Comparison of ENCODE assay signal across 8 cellular contexts in genomic region chr9:135926402-135927194, GRCh38. TPM values are rescaled to one million over a fixed set of nuclear protein-coding genes. Genes with fewer than 3 reads are reported as not detected.
DNase-seq lines count a peak whose midpoint lies in the region; ATAC-seq, FAIRE-seq and TF ChIP-seq lines count a peak whose summit lies in the region.

No MANE protein-coding gene starts in this region.

- peaks cover 2 to 8% of the 10 kb centered on the region in 2 donors for H3K36me3 ChIP-seq in small intestine (ENCODE audit: control insufficient read depth in 2 of 2, insufficient read depth in 2 of 2, low read length in 2 of 2)

- FAIRE-seq in small intestine (lab: Jason Lieb, UNC): no peak

- H3K36me3 Mint-ChIP-seq in T-helper 2 cell treated with Interferon-gamma antibody and Interleukin-4, amounts not matched to agents 5 μg/mL and 100 μg/mL, for 36 hours (ENCODE audit: low read depth): peaks cover 2% of the 10 kb centered on the region

- no peak overlapping the region for H3K27ac ChIP-seq in small intestine (ENCODE audit: low read depth in 1 of 2, low read length in 1 of 2)

- no peaks in the 10 kb centered on the region for H3K9me3 ChIP-seq in small intestine (ENCODE audit: control insufficient read depth, low read depth)

- H3K27ac Mint-ChIP-seq in T-helper 2 cell treated with Interferon-gamma antibody and Interleukin-4, amounts not matched to agents 5 μg/mL and 100 μg/mL, for 36 hours: peak overlapping the region; percentile 60

- no peaks in the 10 kb centered on the region for H3K4me1 ChIP-seq in small intestine (ENCODE audit: control insufficient read depth in 2 of 2, insufficient read depth in 1 of 2, low read depth in 1 of 2, low read length in 1 of 2)

- DNase-seq in GM10248 (ENCODE audit: extremely low spot score): peak; percentile 51
- peak; percentile 93 for DNase-seq in T-helper 2 cell treated with Interferon-gamma antibody and Interleukin-4, amounts not matched to agents 5 μg/mL and 100 μg/mL, for 36 hours (ENCODE audit: low spot score)
- DNase-seq in dedifferentiated amniotic fluid mesenchymal stem cell (ENCODE audit: extremely low spot score): peak; percentile 29
- DNase-seq in retinal pigment epithelial cell (ENCODE audit: low read depth): peak; percentile 45
- no peak for DNase-seq in GOT3 (lab: John Stamatoyannopoulos, UW)
- no peak for DNase-seq in small intestine

- POLR2A ChIA-PET in GM10248 (lab: Yijun Ruan, JAX): no interaction called here

- H3K4me3 ChIP-seq in retinal pigment epithelial cell (ENCODE audit: low read length): no peak overlapping the region
- H3K4me3 ChIP-seq in small intestine (ENCODE audit: low read depth in 1 of 2, low read length in 2 of 2): no peak overlapping the region

- H3K4me1 Mint-ChIP-seq in T-helper 2 cell treated with Interferon-gamma antibody and Interleukin-4, amounts not matched to agents 5 μg/mL and 100 μg/mL, for 36 hours (ENCODE audit: low read depth): peaks cover 18% of the 10 kb centered on the region

- H3K27me3 Mint-ChIP-seq in T-helper 2 cell treated with Interferon-gamma antibody and Interleukin-4, amounts not matched to agents 5 μg/mL and 100 μg/mL, for 36 hours (ENCODE audit: low read depth): no peaks in the 10 kb centered on the region

- ATAC-seq in GM21360 (IDR thresholded peaks at IDR 0.05; ENCODE audit: unreplicated experiment) (no peak), HG02884 (IDR thresholded peaks at IDR 0.05; ENCODE audit: unreplicated experiment) (no peak)

- H3K27me3 ChIP-seq in small intestine (ENCODE audit: control insufficient read depth in 2 of 2, insufficient read depth in 2 of 2, low read length in 2 of 2): no peaks in the 10 kb centered on the region

- H3K9me3 Mint-ChIP-seq in T-helper 2 cell treated with Interferon-gamma antibody and Interleukin-4, amounts not matched to agents 5 μg/mL and 100 μg/mL, for 36 hours: no peaks in the 10 kb centered on the region

- TF ChIP-seq CTCF in GM10248 (IDR thresholded peaks at IDR 0.05; ENCODE audit: control extremely low read depth, extremely low read depth, low read depth, missing control alignments) (no peak), retinal pigment epithelial cell (conservative IDR thresholded peaks at IDR 0.05; ENCODE audit: low read depth, low read length) (no peak)

- WGBS in small intestine, 3 donors: 76 to 80% (median 79%) methylated on average over 27 of the region's 27 CpGs

- H3K4me3 Mint-ChIP-seq in T-helper 2 cell treated with Interferon-gamma antibody and Interleukin-4, amounts not matched to agents 5 μg/mL and 100 μg/mL, for 36 hours: no peak overlapping the region

- CTCF ChIA-PET in GM10248 (lab: Yijun Ruan, JAX): interaction anchor here (1.0 kb wide), 1 partner anchor 12 kb away, joined by 3 read pairs; no protein-coding TSS in a partner anchor

RNA-seq across cellular contexts. Expression of gene CAMSAP1, which starts 19.3 kb away (rescaled TPM):
- 1 to 10 TPM; 1.6 to 4.7 (median 1.6) TPM for polyA plus RNA-seq in small intestine

RNA-seq across cellular contexts. Expression of gene UBAC1, which starts 34.6 kb away (rescaled TPM):
- polyA plus RNA-seq in small intestine: 10 to 100 TPM; 56.0 to 78.5 (median 70.5) TPM

Comparison
In these comparisons a context has a peak if more than half of its experiments do, and no peak if none do; other contexts are left out.
1. DNase-seq: peak in GM10248 (single experiment), T-helper 2 cell treated with Interferon-gamma antibody and Interleukin-4, amounts not matched to agents 5 μg/mL and 100 μg/mL, for 36 hours (single experiment), dedifferentiated amniotic fluid mesenchymal stem cell (single experiment) and retinal pigment epithelial cell (single experiment); none in GOT3 (single experiment) and small intestine (single experiment).